1 cellular context compared by ENCODE assay signal in the genomic region with DNA sequence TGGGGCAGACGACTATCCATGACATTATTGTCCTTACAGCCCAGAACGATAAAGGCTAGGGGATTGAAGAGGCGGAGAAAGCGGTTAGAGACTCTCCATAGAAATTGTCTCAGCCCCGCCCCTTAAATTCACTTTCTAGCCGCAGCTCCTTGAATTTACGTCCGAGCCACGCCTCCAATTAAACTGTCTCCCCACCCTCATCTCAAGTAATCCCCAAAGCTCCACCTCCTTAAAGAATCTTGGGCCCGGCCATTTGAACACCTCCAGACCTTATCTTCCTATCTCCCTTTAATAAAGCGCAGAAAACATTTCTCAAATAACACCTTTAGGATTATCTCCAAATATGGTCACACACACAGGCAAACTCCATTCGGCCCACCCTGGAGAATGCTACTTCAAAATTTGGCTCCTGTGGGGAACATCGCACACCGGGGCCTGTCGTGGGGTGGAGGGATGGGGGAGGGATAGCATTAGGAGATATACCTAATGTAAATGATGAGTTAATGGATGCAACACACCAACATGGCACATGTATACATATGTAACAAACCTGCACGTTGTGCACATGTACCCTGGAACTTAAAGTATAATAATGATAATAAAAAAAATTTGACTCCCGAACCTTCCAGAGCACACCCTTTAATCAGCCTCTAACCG.
TF ChIP-seq lines count a peak whose summit lies in the region.

No MANE protein-coding gene starts in this region.

TF ChIP-seq in H1, 55 proteins besides CTCF, POLR2A, EP300 and RAD21:
- TF ChIP-seq KDM4A (IDR thresholded peaks at IDR 0.05; ENCODE audit: low read depth, low read length, severe bottlenecking) (peak; percentile 10), RBBP5 (IDR thresholded peaks at IDR 0.05; ENCODE audit: borderline replicate concordance, low read depth, low read length) (no peak), SP2 (IDR thresholded peaks at IDR 0.05; ENCODE audit: low read length) (no peak), CBX5 (IDR thresholded peaks at IDR 0.05; ENCODE audit: low read depth, low read length) (no peak), JUND (IDR thresholded peaks at IDR 0.05; ENCODE audit: low read length) (no peak), CBX8 (IDR thresholded peaks at IDR 0.05; ENCODE audit: borderline replicate concordance, low read depth, low read length) (no peak), SRF (IDR thresholded peaks at IDR 0.05; ENCODE audit: low read depth, low read length) (peak; percentile 12; the same call in 1 of the 2 replicates), MAFK (IDR thresholded peaks at IDR 0.05; ENCODE audit: low read depth, low read length) (no peak), SUZ12 (IDR thresholded peaks at IDR 0.05; ENCODE audit: low read length) (no peak), ZNF274 (IDR thresholded peaks at IDR 0.05; ENCODE audit: borderline replicate concordance, extremely low read depth, low read length) (no peak), RNF2 (IDR thresholded peaks at IDR 0.05; ENCODE audit: borderline replicate concordance, low read depth, low read length, missing control alignments, poor library complexity, severe bottlenecking) (no peak), SIRT6 (IDR thresholded peaks at IDR 0.05; ENCODE audit: low read length) (no peak), HDAC2 (IDR thresholded peaks at IDR 0.05; ENCODE audit: borderline replicate concordance in 1 of 2, low read depth in 2 of 2, low read length in 2 of 2) (no peak), YY1 (IDR thresholded peaks at IDR 0.05; ENCODE audit: low read depth, low read length) (no peak), TAF1 (IDR thresholded peaks at IDR 0.05; ENCODE audit: low read depth, low read length) (no peak), SIN3A (conservative IDR thresholded peaks at IDR 0.05 in 1 of 2, IDR thresholded peaks at IDR 0.05 in 1 of 2; ENCODE audit: low read depth in 1 of 2, low read length in 2 of 2) (no peak)
- TF ChIP-seq, protein P1, sequence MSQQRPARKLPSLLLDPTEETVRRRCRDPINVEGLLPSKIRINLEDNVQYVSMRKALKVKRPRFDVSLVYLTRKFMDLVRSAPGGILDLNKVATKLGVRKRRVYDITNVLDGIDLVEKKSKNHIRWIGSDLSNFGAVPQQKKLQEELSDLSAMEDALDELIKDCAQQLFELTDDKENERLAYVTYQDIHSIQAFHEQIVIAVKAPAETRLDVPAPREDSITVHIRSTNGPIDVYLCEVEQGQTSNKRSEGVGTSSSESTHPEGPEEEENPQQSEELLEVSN (IDR thresholded peaks at IDR 0.05) = no peak
